Comparison of ENCODE assay signal across 22 cellular contexts in genomic region chr3:109411547-109411946, GRCh38.
"Had no signal": no experiment of that assay in that cellular context is flagged by ENCODE, and none has a peak within 500 bp of the region (broad histone marks: within the 10 kb centered on the region; RNA-seq: fewer than 3 reads in every experiment).

No MANE protein-coding gene starts in this region.

- H3K27me3 Mint-ChIP-seq: progenitor cell of endocrine pancreas had no signal

- H3K36me3 Mint-ChIP-seq: natural killer cell; neural progenitor cell; stimulated activated effector memory CD8-positive, alpha-beta T cell treated with anti-CD3 and anti-CD28 coated beads, Interleukin-12 subunit alpha, Interleukin-12 subunit beta, amount 100 ng/mL, for 72 hours; stimulated activated naive B cell treated with anti-CD40 and anti-IgM and Interleukin-4, amounts not matched to agents 10 μg/mL and 1 μg/mL and 100 μg/mL, for 72 hours had no signal

- H3K4me1 Mint-ChIP-seq: natural killer cell; nephron; stimulated activated effector memory CD8-positive, alpha-beta T cell treated with anti-CD3 and anti-CD28 coated beads, Interleukin-12 subunit alpha, Interleukin-12 subunit beta, amount 100 ng/mL, for 72 hours; stimulated activated naive B cell treated with anti-CD40 and anti-IgM and Interleukin-4, amounts not matched to agents 10 μg/mL and 1 μg/mL and 100 μg/mL, for 72 hours had no signal

- H3K27ac Mint-ChIP-seq: natural killer cell; nephron; neural progenitor cell; progenitor cell of endocrine pancreas; stimulated activated effector memory CD8-positive, alpha-beta T cell treated with anti-CD3 and anti-CD28 coated beads, Interleukin-12 subunit alpha, Interleukin-12 subunit beta, amount 100 ng/mL, for 72 hours; stimulated activated naive B cell treated with anti-CD40 and anti-IgM and Interleukin-4, amounts not matched to agents 10 μg/mL and 1 μg/mL and 100 μg/mL, for 72 hours had no signal

- ATAC-seq: natural killer cell; psoas muscle; right cardiac atrium; right lobe of liver; stimulated activated effector memory CD8-positive, alpha-beta T cell treated with anti-CD3 and anti-CD28 coated beads, Interleukin-12 subunit alpha, Interleukin-12 subunit beta, amount 100 ng/mL, for 72 hours; stimulated activated naive B cell treated with anti-CD40 and anti-IgM and Interleukin-4, amounts not matched to agents 10 μg/mL and 1 μg/mL and 100 μg/mL, for 72 hours had no signal

- H3K4me3 Mint-ChIP-seq: natural killer cell; nephron; neural progenitor cell; stimulated activated effector memory CD8-positive, alpha-beta T cell treated with anti-CD3 and anti-CD28 coated beads, Interleukin-12 subunit alpha, Interleukin-12 subunit beta, amount 100 ng/mL, for 72 hours; stimulated activated naive B cell treated with anti-CD40 and anti-IgM and Interleukin-4, amounts not matched to agents 10 μg/mL and 1 μg/mL and 100 μg/mL, for 72 hours had no signal

- DNase-seq: natural killer cell; occipital lobe; ovary; psoas muscle; right cardiac atrium; right lobe of liver; sigmoid colon; small intestine; stimulated activated CD4-positive, alpha-beta T cell treated with anti-CD3 and anti-CD28 coated beads, Interleukin-15, amount 100 ng/mL, for 24 hours; stimulated activated CD4-positive, alpha-beta T cell treated with anti-CD3 and anti-CD28 coated beads, Interleukin-2, amount 100 ng/mL, for 24 hours; stimulated activated CD4-positive, alpha-beta T cell treated with anti-CD3 and anti-CD28 coated beads, Interleukin-2, amount 100 ng/mL, for 48 hours; stimulated activated CD4-positive, alpha-beta T cell treated with anti-CD3 and anti-CD28 coated beads, Interleukin-4, amount 100 ng/mL, for 24 hours; stimulated activated naive B cell treated with anti-CD40 and anti-IgM and Interleukin-4, amounts not matched to agents 10 μg/mL and 1 μg/mL and 100 μg/mL, for 72 hours; stimulated activated naive CD4-positive, alpha-beta T cell treated with Interleukin-2 at 50 U/mL for 16 hours; stomach; thyroid gland; trophoblast cell; upper lobe of left lung had no signal
